Comparison of ENCODE assay signal across 12 cellular contexts in the genomic region with DNA sequence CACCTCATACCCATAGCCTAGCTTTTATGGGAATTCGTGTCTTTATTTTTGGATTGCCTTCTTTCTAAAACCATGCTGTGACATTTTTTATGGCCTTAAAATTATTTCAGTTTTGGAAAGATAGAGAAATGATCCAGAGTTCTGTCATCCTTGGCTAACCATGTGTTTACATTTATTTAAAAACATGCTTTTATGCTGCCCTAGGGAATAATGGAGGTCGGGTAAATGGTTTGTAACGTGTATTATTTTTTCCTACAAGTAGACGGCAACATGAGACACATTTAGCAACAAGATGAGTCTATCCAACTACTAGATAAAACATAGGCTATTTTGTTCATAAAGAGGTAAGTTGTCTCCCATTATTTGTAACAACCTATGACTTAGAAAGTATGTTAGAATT. TPM values are rescaled to one million over a fixed set of nuclear protein-coding genes. Genes with fewer than 3 reads are reported as not detected.
DNase-seq lines count a peak whose midpoint lies in the region; ATAC-seq, FAIRE-seq and TF ChIP-seq lines count a peak whose summit lies in the region.
"Had no signal": no experiment of that assay in that cellular context is flagged by ENCODE, and none has a peak within 500 bp of the region (broad histone marks: within the 10 kb centered on the region; RNA-seq: fewer than 3 reads in every experiment).

No MANE protein-coding gene starts in this region.

- no peaks in the 10 kb centered on the region for H3K27me3 Mint-ChIP-seq in activated CD4-positive, alpha-beta T cell treated with anti-CD3 and anti-CD28 coated beads, Interleukin-2, amount 10 ng/mL, durations not matched to agents 7 days and 5 days
- H3K27me3 Mint-ChIP-seq in stimulated activated memory B cell treated with anti-CD40 and anti-IgM and Interleukin-4, amounts not matched to agents 10 μg/mL and 1 μg/mL and 100 μg/mL, for 72 hours: no peaks in the 10 kb centered on the region

- peak overlapping the region; percentile 27; the same call in 1 of the 2 replicates for H3K4me2 ChIP-seq in OCI-LY1 (ENCODE audit: low read length)

- H3K79me2 ChIP-seq in OCI-LY1 (ENCODE audit: insufficient read depth, low read length): no peaks in the 10 kb centered on the region

- no peak overlapping the region for H2AFZ ChIP-seq in OCI-LY1 (ENCODE audit: low read length)

- no peak for ATAC-seq in stimulated activated memory B cell treated with anti-CD40 and anti-IgM and Interleukin-4, amounts not matched to agents 10 μg/mL and 1 μg/mL and 100 μg/mL, for 72 hours

- H3K36me3 Mint-ChIP-seq in activated CD4-positive, alpha-beta T cell treated with anti-CD3 and anti-CD28 coated beads, Interleukin-2, amount 10 ng/mL, durations not matched to agents 7 days and 5 days (ENCODE audit: low read depth): peaks cover 13% of the 10 kb centered on the region
- no peaks in the 10 kb centered on the region for H3K36me3 Mint-ChIP-seq in stimulated activated memory B cell treated with anti-CD40 and anti-IgM and Interleukin-4, amounts not matched to agents 10 μg/mL and 1 μg/mL and 100 μg/mL, for 72 hours

- peak overlapping the region; percentile 78 for H3K27ac Mint-ChIP-seq in activated CD4-positive, alpha-beta T cell treated with anti-CD3 and anti-CD28 coated beads, Interleukin-2, amount 10 ng/mL, durations not matched to agents 7 days and 5 days
- peak overlapping the region; percentile 67 for H3K27ac Mint-ChIP-seq in stimulated activated memory B cell treated with anti-CD40 and anti-IgM and Interleukin-4, amounts not matched to agents 10 μg/mL and 1 μg/mL and 100 μg/mL, for 72 hours

- no peak for TF ChIP-seq CTCF in OCI-LY1 (IDR thresholded peaks at IDR 0.05; ENCODE audit: low read length)

- H3K9me3 Mint-ChIP-seq in activated CD4-positive, alpha-beta T cell treated with anti-CD3 and anti-CD28 coated beads, Interleukin-2, amount 10 ng/mL, durations not matched to agents 7 days and 5 days: no peaks in the 10 kb centered on the region
- H3K9me3 Mint-ChIP-seq in stimulated activated memory B cell treated with anti-CD40 and anti-IgM and Interleukin-4, amounts not matched to agents 10 μg/mL and 1 μg/mL and 100 μg/mL, for 72 hours: no peaks in the 10 kb centered on the region

- POLR2A ChIA-PET in activated CD4-positive, alpha-beta T cell treated with anti-CD3 and anti-CD28 coated beads, Interleukin-2, amount 10 ng/mL, durations not matched to agents 7 days and 5 days (lab: Charles Lee): interaction anchor here (0.9 to 1.3 kb wide), 2 partner anchors 26 to 92 kb away, joined by 3 to 4 read pairs; no protein-coding TSS in a partner anchor

- peaks cover 57% of the 10 kb centered on the region for H3K4me1 Mint-ChIP-seq in activated CD4-positive, alpha-beta T cell treated with anti-CD3 and anti-CD28 coated beads, Interleukin-2, amount 10 ng/mL, durations not matched to agents 7 days and 5 days
- peaks cover 13% of the 10 kb centered on the region for H3K4me1 Mint-ChIP-seq in stimulated activated memory B cell treated with anti-CD40 and anti-IgM and Interleukin-4, amounts not matched to agents 10 μg/mL and 1 μg/mL and 100 μg/mL, for 72 hours

- H3K27ac ChIP-seq in OCI-LY1 (ENCODE audit: low read depth, low read length, poor library complexity, severe bottlenecking): no peak overlapping the region
- H3K27ac ChIP-seq: tibial nerve had no signal

- no peaks in the 10 kb centered on the region for H3K9me2 ChIP-seq in OCI-LY1 (ENCODE audit: low read depth, low read length)

- no peak for TF ChIP-seq POLR2A in GM12891 (IDR thresholded peaks at IDR 0.05; ENCODE audit: low read depth, low read length)

- CTCF ChIA-PET in activated CD4-positive, alpha-beta T cell treated with anti-CD3 and anti-CD28 coated beads, Interleukin-2, amount 10 ng/mL, durations not matched to agents 7 days and 5 days (lab: Charles Lee): interaction anchor here (0.6 to 3.1 kb wide), 37 partner anchors 8 to 301 kb away, joined by 3 to 42 read pairs (median 4); partner anchors contain the start of genes ACVR1C and CYTIP

- no peaks in the 10 kb centered on the region for H3K27me3 ChIP-seq in OCI-LY1 (ENCODE audit: insufficient read depth, low read length)
- H3K27me3 ChIP-seq: tibial nerve had no signal

- no peak overlapping the region for H3K9ac ChIP-seq in OCI-LY1 (ENCODE audit: low read length)

- no peak overlapping the region for H3K4me3 Mint-ChIP-seq in activated CD4-positive, alpha-beta T cell treated with anti-CD3 and anti-CD28 coated beads, Interleukin-2, amount 10 ng/mL, durations not matched to agents 7 days and 5 days
- no peak overlapping the region for H3K4me3 Mint-ChIP-seq in stimulated activated memory B cell treated with anti-CD40 and anti-IgM and Interleukin-4, amounts not matched to agents 10 μg/mL and 1 μg/mL and 100 μg/mL, for 72 hours

- H3K9me3 ChIP-seq in OCI-LY1 (ENCODE audit: low read length): no peaks in the 10 kb centered on the region
- H3K9me3 ChIP-seq: tibial nerve had no signal

- FAIRE-seq in endometrium (lab: Jason Lieb, UNC) (peak; percentile 81), GM12891 (lab: Jason Lieb, UNC) (no peak)

- no peak for DNase-seq in activated CD4-positive, alpha-beta T cell treated with anti-CD3 and anti-CD28 coated beads, Interleukin-2, amount 10 ng/mL, durations not matched to agents 7 days and 5 days
- no peak for DNase-seq in activated CD4-positive, alpha-beta T cell treated with anti-CD3 and anti-CD28 coated beads for 48 hours
- DNase-seq in EL (no peak), GM12891 (ENCODE audit: insufficient read length, low spot score) (no peak), NCI-H2081 treated with DMSO at 0.1 percent for 48 hours (lab: John Stamatoyannopoulos, UW) (no peak)
- DNase-seq: cerebellar nuclear complex, SIG-M5 had no signal

- no peaks in the 10 kb centered on the region for H4K20me1 ChIP-seq in OCI-LY1 (ENCODE audit: insufficient read depth, low read length)

- no peaks in the 10 kb centered on the region for H3K36me3 ChIP-seq in OCI-LY1 (ENCODE audit: insufficient read depth, low read length)
- H3K36me3 ChIP-seq: tibial nerve had no signal

- H3F3A ChIP-seq in OCI-LY1 (ENCODE audit: insufficient read depth, low read length): no peaks in the 10 kb centered on the region

- peaks cover 16% of the 10 kb centered on the region for H3K4me1 ChIP-seq in OCI-LY1 (ENCODE audit: insufficient read depth, low read length, severe bottlenecking)

- no peak overlapping the region for H3K4me3 ChIP-seq in OCI-LY1 (ENCODE audit: low read depth, low read length, poor library complexity, severe bottlenecking)
- H3K4me3 ChIP-seq: tibial nerve had no signal

TF ChIP-seq in GM12891, 5 proteins besides CTCF, POLR2A, EP300 and RAD21:
- TF ChIP-seq POU2F2 (IDR thresholded peaks at IDR 0.05; ENCODE audit: low read depth, low read length): no peak
- no peak for TF ChIP-seq TAF1 (IDR thresholded peaks at IDR 0.05; ENCODE audit: low read depth, low read length)
- no peak for TF ChIP-seq PAX5 (IDR thresholded peaks at IDR 0.05; ENCODE audit: insufficient read depth, low read length, severe bottlenecking)
- TF ChIP-seq POLR2AphosphoS5 (IDR thresholded peaks at IDR 0.05; ENCODE audit: low read depth, low read length): no peak

RNA-seq across cellular contexts. Expression of gene ERMN, which starts 2.5 kb away (rescaled TPM):
- total RNA-seq in activated CD4-positive, alpha-beta T cell treated with anti-CD3 and anti-CD28 coated beads, Interleukin-2, amount 10 ng/mL, durations not matched to agents 7 days and 5 days: 1 to 10 TPM; 2.7 to 3.5 TPM
- 0.74 TPM for polyA plus RNA-seq in GM12891 (2012; ENCODE audit: low read depth, missing spikeins)
- total RNA-seq: endothelial cell of umbilical vein had no signal
- polyA plus RNA-seq: endothelial cell of umbilical vein had no signal
